Comparison of ENCODE assay signal across 9 cellular contexts in the genomic region with DNA sequence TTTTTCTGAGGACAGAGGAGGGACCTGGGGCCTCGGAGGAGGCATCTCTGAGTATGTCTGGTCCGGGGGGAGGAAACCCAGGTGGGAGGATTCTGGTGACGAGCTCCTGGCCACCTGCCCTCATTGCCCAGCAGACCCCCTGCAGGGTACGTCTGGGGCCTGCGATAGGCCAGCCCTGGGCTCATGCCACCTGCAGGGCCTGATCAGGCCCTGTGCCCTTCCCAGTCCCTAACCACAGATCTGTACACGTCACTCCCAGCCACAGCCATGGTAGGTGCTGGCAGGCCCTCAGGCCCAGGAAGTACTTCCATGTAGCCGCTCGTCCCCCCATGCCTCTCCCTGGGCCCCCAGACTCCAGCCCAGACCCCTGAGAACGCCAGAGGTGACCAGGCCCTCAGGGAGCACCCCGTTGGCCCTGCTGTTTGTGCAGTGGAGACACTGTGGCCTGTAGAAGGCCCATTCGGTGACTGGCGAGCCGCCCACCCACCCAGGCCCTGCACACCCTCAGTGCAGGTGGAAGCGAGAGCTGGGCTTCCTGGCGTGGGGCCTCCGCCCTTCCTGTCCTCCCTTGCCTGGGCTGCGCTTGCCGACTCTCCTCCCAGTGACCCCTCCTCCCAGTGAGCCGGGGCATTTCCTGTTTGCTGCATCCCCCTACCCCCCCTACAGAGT. TPM values are rescaled to one million over a fixed set of nuclear protein-coding genes. Genes with fewer than 3 reads are reported as not detected.
DNase-seq lines count a peak whose midpoint lies in the region; ATAC-seq, FAIRE-seq and TF ChIP-seq lines count a peak whose summit lies in the region.
"Had no signal": no experiment of that assay in that cellular context is flagged by ENCODE, and none has a peak within 500 bp of the region (broad histone marks: within the 10 kb centered on the region; RNA-seq: fewer than 3 reads in every experiment).

No MANE protein-coding gene starts in this region.

- no peak for FAIRE-seq in kidney (lab: Jason Lieb, UNC)

- no peaks in the 10 kb centered on the region for H3K9me3 ChIP-seq in effector memory CD4-positive, alpha-beta T cell (ENCODE audit: control insufficient read depth, low read length)
- H3K9me3 ChIP-seq in skeletal muscle tissue (ENCODE audit: control insufficient read depth in 3 of 3, low read length in 3 of 3) (no peaks in the 10 kb centered on the region), kidney (ENCODE audit: control insufficient read depth in 1 of 2, low read length in 2 of 2) (no peaks in the 10 kb centered on the region)
- H3K9me3 ChIP-seq: SJSA1 had no signal

- H3K27ac ChIP-seq in effector memory CD4-positive, alpha-beta T cell (ENCODE audit: insufficient read depth, low read length, poor library complexity, severe bottlenecking) = peak overlapping the region; percentile 75
- peak overlapping the region; percentile 19 for H3K27ac ChIP-seq in skeletal muscle tissue (ENCODE audit: low read depth, low read length)
- peak overlapping the region in 1 of 2 donors; percentile 37 for H3K27ac ChIP-seq in kidney (ENCODE audit: low read depth in 2 of 2, low read length in 2 of 2)
- H3K27ac ChIP-seq: SJSA1 had no signal

- TF ChIP-seq CTCF in kidney (IDR thresholded peaks at IDR 0.05; ENCODE audit: borderline replicate concordance, extremely low read depth, insufficient read depth) = no peak

- no peak for ATAC-seq in GM21515 (IDR thresholded peaks at IDR 0.05; ENCODE audit: unreplicated experiment)

- DNase-seq in HT1080 (ENCODE audit: low read depth) (peak; percentile 37), T1000 (lab: John Stamatoyannopoulos, UW) (peak; percentile 16), kidney (no peak), putamen (ENCODE audit: low spot score) (no peak), HCEC 1CT (no peak)
- DNase-seq in effector memory CD4-positive, alpha-beta T cell = peak in 1 of 3 donors; percentile 40

- intact Hi-C loops in kidney (cut with DNase I) = no loop called here

- H3K4me1 ChIP-seq in effector memory CD4-positive, alpha-beta T cell (ENCODE audit: control insufficient read depth, insufficient read depth, low read length, poor library complexity, severe bottlenecking) = peaks cover 63% of the 10 kb centered on the region
- peaks cover 57 to 85% (median 73%) of the 10 kb centered on the region in 3 donors for H3K4me1 ChIP-seq in skeletal muscle tissue (ENCODE audit: control insufficient read depth in 3 of 3, insufficient read depth in 3 of 3, low read length in 3 of 3)
- peaks cover 8 to 41% of the 10 kb centered on the region in 2 donors for H3K4me1 ChIP-seq in kidney (ENCODE audit: control insufficient read depth in 1 of 2, insufficient read depth in 1 of 2, low read depth in 1 of 2, low read length in 2 of 2)

- H3K27me3 ChIP-seq in effector memory CD4-positive, alpha-beta T cell (replicated peaks; ENCODE audit: control insufficient read depth, insufficient read depth, low read length, poor library complexity, severe bottlenecking) = no peaks in the 10 kb centered on the region
- H3K27me3 ChIP-seq in skeletal muscle tissue (ENCODE audit: control insufficient read depth in 3 of 3, insufficient read depth in 3 of 3, low read length in 3 of 3) = peaks cover 0 to 12% (median 0%) of the 10 kb centered on the region in 3 donors
- H3K27me3 ChIP-seq: SJSA1 had no signal

- H3K36me3 ChIP-seq in effector memory CD4-positive, alpha-beta T cell (ENCODE audit: control insufficient read depth, insufficient read depth, low read length) = no peaks in the 10 kb centered on the region
- H3K36me3 ChIP-seq in skeletal muscle tissue (ENCODE audit: control insufficient read depth in 3 of 3, insufficient read depth in 3 of 3, low read length in 3 of 3) (peaks cover 0 to 6% (median 0%) of the 10 kb centered on the region in 3 donors), kidney (ENCODE audit: control insufficient read depth in 1 of 2, insufficient read depth in 2 of 2, low read length in 2 of 2) (no peaks in the 10 kb centered on the region)

- peak overlapping the region in 2 of 3 donors; percentile 10 to 45 for H3K9ac ChIP-seq in skeletal muscle tissue (ENCODE audit: low read depth in 1 of 3, low read length in 3 of 3)
- no peak overlapping the region for H3K9ac ChIP-seq in kidney (ENCODE audit: low read length in 2 of 2)

- peak overlapping the region; percentile 17 for H3K4me3 ChIP-seq in effector memory CD4-positive, alpha-beta T cell (ENCODE audit: insufficient read depth, low read depth, low read length, poor library complexity, severe bottlenecking)
- H3K4me3 ChIP-seq in skeletal muscle tissue (ENCODE audit: low read length in 3 of 3) (no peak overlapping the region), kidney (ENCODE audit: low read length in 2 of 2) (no peak overlapping the region)
- H3K4me3 ChIP-seq: SJSA1 had no signal

RNA-seq across cellular contexts. Expression of gene INF2, which starts 5.7 kb away (rescaled TPM):
- 57.7 and 80.0 TPM in 2 replicates for total RNA-seq in HT1080 (2014; rRNA removed; shearing (Covaris generic))
- polyA plus RNA-seq in HT1080 (2015; cell fraction: cytosol; rRNA removed) = 36.7 and 39.1 TPM in 2 replicates
- 100 and 119 TPM in 2 replicates for polyA plus RNA-seq in HT1080 (2015; cell fraction: nucleus; rRNA removed)
- 14.6 TPM for total RNA-seq in skeletal muscle tissue
- total RNA-seq in kidney = 82.7 TPM
- polyA plus RNA-seq in kidney (ENCODE audit: insufficient read depth, low read depth, low replicate concordance) = 58.5 TPM

RNA-seq across cellular contexts. Expression of gene ADSS1, which starts 28.9 kb away (rescaled TPM):
- 2.1 and 2.8 TPM in 2 replicates for total RNA-seq in HT1080 (2014; rRNA removed; shearing (Covaris generic))
- 0.38 and 0.51 TPM in 2 replicates for polyA plus RNA-seq in HT1080 (2015; cell fraction: cytosol; rRNA removed)
- polyA plus RNA-seq in HT1080 (2015; cell fraction: nucleus; rRNA removed) = 3.2 and 6.2 TPM in 2 replicates
- 89.8 TPM for total RNA-seq in skeletal muscle tissue
- 7.5 TPM for total RNA-seq in kidney
- polyA plus RNA-seq in kidney (ENCODE audit: insufficient read depth, low read depth, low replicate concordance) = 16.5 TPM

RNA-seq across cellular contexts. Expression of gene SIVA1, which starts 57.8 kb away (rescaled TPM):
- 139 and 242 TPM in 2 replicates for total RNA-seq in HT1080 (2014; rRNA removed; shearing (Covaris generic))
- polyA plus RNA-seq in HT1080 (2015; cell fraction: cytosol; rRNA removed) = 135 and 182 TPM in 2 replicates
- 60.2 and 66.7 TPM in 2 replicates for polyA plus RNA-seq in HT1080 (2015; cell fraction: nucleus; rRNA removed)
- total RNA-seq in skeletal muscle tissue (51.7 TPM), kidney (65.7 TPM)
- polyA plus RNA-seq in kidney (ENCODE audit: insufficient read depth, low read depth, low replicate concordance) = 124 TPM

Comparison
In these comparisons a context has a peak if more than half of its experiments do, and no peak if none do; other contexts are left out.
1. DNase-seq: peak in HT1080 (single experiment) and T1000 (single experiment); none in kidney (single experiment), putamen (single experiment) and HCEC 1CT (single experiment).
2. H3K9ac ChIP-seq: peak in skeletal muscle tissue (2 of 3); none in kidney (0 of 2).
3. RNA of gene ADSS1, which starts 28.9 kb away (total RNA-seq): 89.8 TPM in skeletal muscle tissue (single experiment); 7.5 TPM in kidney (single experiment) and 2.1 to 2.8 TPM in HT1080; every median in the first group is over 10 times any median in the second.